Comparison of ENCODE assay signal across 17 cellular contexts in genomic region chr13:28585557-28585956, GRCh38.
A peak's percentile ranks its signal among the peaks of the same experiment; 100 is the strongest.
DNase-seq lines count a peak whose midpoint lies in the region; ATAC-seq and TF ChIP-seq lines count a peak whose summit lies in the region.
"Had no signal": no experiment of that assay in that cellular context is flagged by ENCODE, and none has a peak within 500 bp of the region (broad histone marks: within the 10 kb centered on the region; RNA-seq: fewer than 3 reads in every experiment).

No MANE protein-coding gene starts in this region.

- CTCF ChIA-PET in T-cell (lab: Charles Lee): no interaction called here

- H3K27me3 ChIP-seq in GM23248 (replicated peaks; ENCODE audit: insufficient read depth) (no peaks in the 10 kb centered on the region), brain microvascular endothelial cell (replicated peaks) (no peaks in the 10 kb centered on the region), osteoblast (ENCODE audit: insufficient read depth, low read length) (no peaks in the 10 kb centered on the region)
- H3K27me3 ChIP-seq: testis had no signal

- no peak overlapping the region for H3K27ac Mint-ChIP-seq in T-cell
- H3K27ac Mint-ChIP-seq: activated CD4-positive, alpha-beta T cell treated with anti-CD3 and anti-CD28 coated beads, Interleukin-2, amount 10 ng/mL, durations not matched to agents 24 days and 14 days had no signal

- no peak overlapping the region for H3K9ac ChIP-seq in GM23248

- no peak overlapping the region for H3K4me3 ChIP-seq in GM23248
- H3K4me3 ChIP-seq in brain microvascular endothelial cell (ENCODE audit: low read depth, low read length): no peak overlapping the region
- H3K4me3 ChIP-seq in osteoblast (ENCODE audit: insufficient read depth, low read length): peak overlapping the region; percentile 48
- H3K4me3 ChIP-seq: testis had no signal

- in situ Hi-C loops in GM23248 (cut with MboI): no loop called here
- in situ Hi-C loops in brain microvascular endothelial cell (cut with HindIII; ENCODE audit: low pct_ligation_motif_present, low sequenced_read_pairs): no loop called here

- H3K36me3 ChIP-seq in GM23248 (ENCODE audit: low read depth): no peaks in the 10 kb centered on the region
- no peaks in the 10 kb centered on the region for H3K36me3 ChIP-seq in brain microvascular endothelial cell (replicated peaks)
- no peaks in the 10 kb centered on the region for H3K36me3 ChIP-seq in osteoblast (ENCODE audit: insufficient read depth, low read length)

- DNase-seq in GM23248 (no peak), NAMALWA (ENCODE audit: low spot score) (peak; percentile 3), brain microvascular endothelial cell (no peak), osteoblast (ENCODE audit: insufficient read length, low spot score, missing footprints) (no peak), left lobe of liver (ENCODE audit: low spot score) (no peak), T-cell (no peak), NCI-H1105 (lab: John Stamatoyannopoulos, UW) (no peak)
- DNase-seq: activated CD4-positive, alpha-beta T cell treated with anti-CD3 and anti-CD28 coated beads, Interleukin-2, amount 10 ng/mL, durations not matched to agents 24 days and 14 days; activated CD8-positive, alpha-beta memory T cell treated with anti-CD3 and anti-CD28 coated beads, Interleukin-2, amount 50 U/mL, for 48 hours; activated gamma-delta T cell treated with Interleukin-2 at 50 U/mL for 16 hours; COR-L47; effector CD4-positive, alpha-beta T cell; H9; left colon; NCI-H82; SW 1271; testis had no signal

- H3K27ac ChIP-seq in GM23248: peak overlapping the region; percentile 41
- H3K27ac ChIP-seq in brain microvascular endothelial cell: peak overlapping the region; percentile 43
- H3K27ac ChIP-seq in osteoblast (ENCODE audit: low read depth, low read length): peak overlapping the region; percentile 72
- H3K27ac ChIP-seq: testis had no signal

- H3K27me3 Mint-ChIP-seq in T-cell: peaks cover 4 to 6% of the 10 kb centered on the region in 2 donors
- H3K27me3 Mint-ChIP-seq: activated CD4-positive, alpha-beta T cell treated with anti-CD3 and anti-CD28 coated beads, Interleukin-2, amount 10 ng/mL, durations not matched to agents 24 days and 14 days had no signal

- H3K4me2 ChIP-seq in GM23248 (ENCODE audit: unreplicated experiment) (peak overlapping the region; percentile 46), osteoblast (ENCODE audit: insufficient read depth, low read length) (peak overlapping the region; percentile 70)

- ATAC-seq in left lobe of liver (no peak), T-cell (replicated peaks in 1 of 4) (no peak)
- ATAC-seq: left colon had no signal

- H3K4me3 Mint-ChIP-seq in T-cell: peak overlapping the region in 1 of 3 donors; percentile 16
- H3K4me3 Mint-ChIP-seq: activated CD4-positive, alpha-beta T cell treated with anti-CD3 and anti-CD28 coated beads, Interleukin-2, amount 10 ng/mL, durations not matched to agents 24 days and 14 days; H9 had no signal

- POLR2A ChIA-PET in T-cell (lab: Charles Lee): no interaction called here

- no peaks in the 10 kb centered on the region for H3K9me2 ChIP-seq in GM23248 (ENCODE audit: insufficient read depth)

- peaks cover 16% of the 10 kb centered on the region; the same call in 1 of the 2 replicates for H3F3A ChIP-seq in GM23248 (ENCODE audit: insufficient read depth)

- H4K20me1 ChIP-seq in GM23248 (ENCODE audit: insufficient read depth): no peaks in the 10 kb centered on the region
- no peaks in the 10 kb centered on the region for H4K20me1 ChIP-seq in osteoblast (ENCODE audit: insufficient read depth, low read length)

- H3K4me1 Mint-ChIP-seq in T-cell: peaks cover 9 to 11% (median 9%) of the 10 kb centered on the region in 3 donors

- H3K9me3 ChIP-seq in GM23248 (ENCODE audit: low read depth) (no peaks in the 10 kb centered on the region), osteoblast (ENCODE audit: low read depth, low read length) (no peaks in the 10 kb centered on the region)
- H3K9me3 ChIP-seq: testis had no signal

- TF ChIP-seq CTCF in brain microvascular endothelial cell (IDR thresholded peaks at IDR 0.05; ENCODE audit: low read depth, low read length, missing control alignments) (no peak), osteoblast (IDR thresholded peaks at IDR 0.05; ENCODE audit: extremely low read depth, low read depth, low read length) (no peak)

- H3K79me2 ChIP-seq in GM23248 (ENCODE audit: insufficient read depth): no peaks in the 10 kb centered on the region
- no peaks in the 10 kb centered on the region for H3K79me2 ChIP-seq in osteoblast (ENCODE audit: insufficient read depth, low read length)

- 91 to 97% methylated on average over 1 of the region's 1 CpG for WGBS in GM23248 (ENCODE audit: low coverage in 1 of 2, low lambda C conversion rate in 2 of 2, missing lambda C conversion rate in 2 of 2), 2 experiments

- H3K36me3 Mint-ChIP-seq in T-cell: no peaks in the 10 kb centered on the region

- H2AFZ ChIP-seq in GM23248 (peak overlapping the region; percentile 64; the same call in 1 of the 2 replicates), osteoblast (ENCODE audit: low read length) (peak overlapping the region; percentile 84)

- H3K9me3 Mint-ChIP-seq in T-cell: no peaks in the 10 kb centered on the region
- H3K9me3 Mint-ChIP-seq: activated CD4-positive, alpha-beta T cell treated with anti-CD3 and anti-CD28 coated beads, Interleukin-2, amount 10 ng/mL, durations not matched to agents 24 days and 14 days; H9 had no signal

- H3K4me1 ChIP-seq in GM23248 (ENCODE audit: insufficient read depth) (peaks cover 12% of the 10 kb centered on the region), osteoblast (ENCODE audit: insufficient read depth, low read length) (peaks cover 13% of the 10 kb centered on the region)
